In the genomic region with DNA sequence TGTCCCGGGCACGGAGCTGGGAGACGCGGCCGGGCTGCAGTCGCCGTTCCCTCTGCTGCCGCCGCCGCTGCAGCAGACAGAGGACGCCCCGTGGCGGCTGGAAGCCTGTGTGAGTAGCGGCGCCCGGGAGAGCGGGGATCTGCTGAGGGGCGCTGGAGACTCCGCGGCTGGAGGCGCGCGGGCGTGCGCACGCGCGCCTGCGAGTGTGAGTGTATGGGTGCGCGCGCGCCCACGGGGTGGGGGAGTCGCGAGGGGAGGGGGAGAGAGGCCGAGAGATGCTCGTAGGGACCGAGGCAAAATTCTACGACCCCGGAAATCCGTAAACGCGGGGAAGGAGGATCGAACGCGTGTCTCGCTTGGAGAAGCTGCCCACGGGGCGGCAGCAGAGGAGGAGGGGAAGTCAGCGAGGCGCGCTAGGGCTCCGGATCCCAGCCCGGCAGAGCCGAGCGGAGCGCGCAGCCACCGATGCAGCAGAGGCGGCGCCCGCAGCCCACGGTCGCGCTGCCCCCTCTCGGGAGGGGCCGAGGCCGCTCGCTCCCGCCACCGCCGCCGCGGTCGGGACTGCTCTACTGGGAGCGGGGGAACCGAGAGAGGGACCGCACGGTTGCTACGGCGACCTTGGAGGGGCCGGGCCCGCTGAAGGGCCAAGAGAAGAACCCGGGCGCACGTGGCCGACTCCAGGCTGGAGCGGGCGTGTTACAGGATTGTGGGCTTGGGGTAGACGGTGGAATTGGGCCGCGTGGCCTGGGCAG, we compare ENCODE assay signal across 8 cellular contexts. TPM values are rescaled to one million over a fixed set of nuclear protein-coding genes. Genes with fewer than 3 reads are reported as not detected.
A peak's percentile ranks its signal among the peaks of the same experiment; 100 is the strongest.
DNase-seq lines count a peak whose midpoint lies in the region; ATAC-seq and TF ChIP-seq lines count a peak whose summit lies in the region.

A gene (minus strand): TSS at position 207 of the 752 bp plus-strand sequence.

- intact Hi-C loops in CD8-positive, alpha-beta T cell (cut with DNase I, micrococcal nuclease), result no loop called here
- intact Hi-C loops in aorta (cut with DNase I), result no loop called here

- peaks cover 16% of the 10 kb centered on the region for H3K4me1 Mint-ChIP-seq in CD8-positive, alpha-beta T cell (ENCODE audit: low read depth)
- H3K4me1 Mint-ChIP-seq in activated naive CD4-positive, alpha-beta T cell treated with anti-CD3 and anti-CD28 coated beads, Interleukin-2, amount 10 ng/mL, durations not matched to agents 7 days and 5 days, result peaks cover 15% of the 10 kb centered on the region
- H3K4me1 Mint-ChIP-seq in nephron, result peaks cover 13% of the 10 kb centered on the region

- H3K4me3 Mint-ChIP-seq in CD8-positive, alpha-beta T cell, result peak within 1 kb of the TSS; percentile 80
- H3K4me3 Mint-ChIP-seq in activated naive CD4-positive, alpha-beta T cell treated with anti-CD3 and anti-CD28 coated beads, Interleukin-2, amount 10 ng/mL, durations not matched to agents 7 days and 5 days, result peak within 1 kb of the TSS; percentile 83
- H3K4me3 Mint-ChIP-seq in nephron, result peak within 1 kb of the TSS; percentile 96 to 97 (median 96)

- no peaks in the 10 kb centered on the region for H3K36me3 Mint-ChIP-seq in CD8-positive, alpha-beta T cell
- H3K36me3 Mint-ChIP-seq in activated naive CD4-positive, alpha-beta T cell treated with anti-CD3 and anti-CD28 coated beads, Interleukin-2, amount 10 ng/mL, durations not matched to agents 7 days and 5 days, result no peaks in the 10 kb centered on the region
- no peaks in the 10 kb centered on the region for H3K36me3 Mint-ChIP-seq in nephron (ENCODE audit: low read depth)

- H3K9me3 Mint-ChIP-seq in CD8-positive, alpha-beta T cell, result no peaks in the 10 kb centered on the region
- no peaks in the 10 kb centered on the region for H3K9me3 Mint-ChIP-seq in activated naive CD4-positive, alpha-beta T cell treated with anti-CD3 and anti-CD28 coated beads, Interleukin-2, amount 10 ng/mL, durations not matched to agents 7 days and 5 days
- H3K9me3 Mint-ChIP-seq in nephron, result no peaks in the 10 kb centered on the region

- POLR2A ChIA-PET in CD8-positive, alpha-beta T cell (lab: Charles Lee), result no interaction called here

- no peak for TF ChIP-seq EP300 in gastroesophageal sphincter (IDR thresholded peaks at IDR 0.05)

- H3K27me3 ChIP-seq in CD8-positive, alpha-beta T cell (ENCODE audit: insufficient read depth, low read length), result no peaks in the 10 kb centered on the region
- H3K27me3 ChIP-seq in gastroesophageal sphincter (no peaks in the 10 kb centered on the region), aorta (ENCODE audit: control insufficient read depth in 1 of 2, insufficient read depth in 2 of 2, low read length in 1 of 2) (no peaks in the 10 kb centered on the region)

- peaks cover 34% of the 10 kb centered on the region for H3K27me3 Mint-ChIP-seq in CD8-positive, alpha-beta T cell (ENCODE audit: low read depth)
- H3K27me3 Mint-ChIP-seq in activated naive CD4-positive, alpha-beta T cell treated with anti-CD3 and anti-CD28 coated beads, Interleukin-2, amount 10 ng/mL, durations not matched to agents 7 days and 5 days, result peaks cover 38% of the 10 kb centered on the region
- H3K27me3 Mint-ChIP-seq in nephron (ENCODE audit: low read depth), result peaks cover 14% of the 10 kb centered on the region

- no peak for ATAC-seq in CD8-positive, alpha-beta T cell
- peak; percentile 63 for ATAC-seq in GM19452 (IDR thresholded peaks at IDR 0.05; ENCODE audit: unreplicated experiment)
- ATAC-seq in gastroesophageal sphincter, result peak; percentile 71
- ATAC-seq in aorta (ENCODE audit: low FRiP score), result peak; percentile 83
- ATAC-seq in GM21526 (IDR thresholded peaks at IDR 0.05; ENCODE audit: low FRiP score, unreplicated experiment), result no peak

- no peaks in the 10 kb centered on the region for H3K4me1 ChIP-seq in CD8-positive, alpha-beta T cell (ENCODE audit: insufficient read depth, low read length)
- H3K4me1 ChIP-seq in gastroesophageal sphincter (peaks cover 3 to 49% (median 3%) of the 10 kb centered on the region in 3 donors), aorta (ENCODE audit: control insufficient read depth in 1 of 2, insufficient read depth in 2 of 2, low read length in 2 of 2) (no peaks in the 10 kb centered on the region)

- TF ChIP-seq CTCF in CD8-positive, alpha-beta T cell (IDR thresholded peaks at IDR 0.05), result no peak
- TF ChIP-seq CTCF in gastroesophageal sphincter (IDR thresholded peaks at IDR 0.05) (peak in 3 of 4 experiments; percentile 3 to 49 (median 19)), nephron (IDR thresholded peaks at IDR 0.05; ENCODE audit: unreplicated experiment in 3 of 3) (peak in 1 of 3 experiments; percentile 27)

- WGBS in gastroesophageal sphincter (ENCODE audit: low coverage in 1 of 2), 2 donors, result 0% methylated on average over 9 of the region's 93 CpGs; no CpG with 5 or more reads in 1 of the 2 donors
- 0 to 1% methylated on average over 73 to 93 of the region's 93 CpGs for WGBS in aorta, 2 donors

- H3K9me3 ChIP-seq in CD8-positive, alpha-beta T cell (ENCODE audit: low read length), result no peaks in the 10 kb centered on the region
- no peaks in the 10 kb centered on the region for H3K9me3 ChIP-seq in gastroesophageal sphincter
- no peaks in the 10 kb centered on the region for H3K9me3 ChIP-seq in aorta (ENCODE audit: control insufficient read depth, low read length)

- CTCF ChIA-PET in CD8-positive, alpha-beta T cell (lab: Charles Lee), result no interaction called here
- CTCF ChIA-PET in activated naive CD4-positive, alpha-beta T cell treated with anti-CD3 and anti-CD28 coated beads, Interleukin-2, amount 10 ng/mL, durations not matched to agents 7 days and 5 days (lab: Charles Lee), result interaction anchor here (1.2 kb wide), 1 partner anchor 702 kb away, joined by 3 read pairs; no protein-coding TSS in a partner anchor

- no peaks in the 10 kb centered on the region for H3K36me3 ChIP-seq in CD8-positive, alpha-beta T cell (ENCODE audit: insufficient read depth, low read length)
- H3K36me3 ChIP-seq in gastroesophageal sphincter (no peaks in the 10 kb centered on the region), aorta (ENCODE audit: control insufficient read depth in 1 of 2, insufficient read depth in 2 of 2, low read length in 1 of 2) (no peaks in the 10 kb centered on the region)

- H3K27ac ChIP-seq in CD8-positive, alpha-beta T cell (ENCODE audit: low read depth, low read length), result no peak within 1 kb of the TSS
- H3K27ac ChIP-seq in gastroesophageal sphincter (peak within 1 kb of the TSS; percentile 86 to 96 (median 90)), aorta (ENCODE audit: low read depth in 1 of 2, low read length in 2 of 2) (no peak within 1 kb of the TSS)

- no peak for DNase-seq in CD8-positive, alpha-beta T cell
- peak; percentile 72 to 93 for DNase-seq in NCI-H446 (lab: John Stamatoyannopoulos, UW)
- DNase-seq in activated naive CD4-positive, alpha-beta T cell treated with anti-CD3 and anti-CD28 coated beads, Interleukin-2, amount 10 ng/mL, durations not matched to agents 7 days and 5 days, result peak; percentile 58
- peak; percentile 67 to 80 for DNase-seq in aorta

- peak in 1 of 2 donors; percentile 24 for TF ChIP-seq POLR2A in gastroesophageal sphincter (IDR thresholded peaks at IDR 0.05)

- peak within 1 kb of the TSS; percentile 27 for H3K4me3 ChIP-seq in CD8-positive, alpha-beta T cell (ENCODE audit: low read depth, low read length)
- H3K4me3 ChIP-seq in gastroesophageal sphincter (peak within 1 kb of the TSS; percentile 81 to 83), aorta (ENCODE audit: low read length in 2 of 2) (peak within 1 kb of the TSS; percentile 56 to 81)

- no peak within 1 kb of the TSS for H3K27ac Mint-ChIP-seq in CD8-positive, alpha-beta T cell
- no peak within 1 kb of the TSS for H3K27ac Mint-ChIP-seq in activated naive CD4-positive, alpha-beta T cell treated with anti-CD3 and anti-CD28 coated beads, Interleukin-2, amount 10 ng/mL, durations not matched to agents 7 days and 5 days
- peak within 1 kb of the TSS; percentile 59 to 89 (median 76) for H3K27ac Mint-ChIP-seq in nephron

RNA-seq across cellular contexts. Expression of the gene that starts here (rescaled TPM):
- not detected for total RNA-seq in CD8-positive, alpha-beta T cell
- 10 to 100 TPM in 1 of 4 donors, 1 to 10 TPM in 3; 1.8 to 11.6 (median 9.4) TPM for total RNA-seq in gastroesophageal sphincter
- total RNA-seq in aorta, result 1 to 10 TPM; 1.4 to 2.2 TPM
- under 1 TPM in 1 of 2 donors, not detected in 1; 0.15 TPM for polyA plus RNA-seq in aorta

Comparison
In these comparisons a context has a peak if more than half of its experiments do, and no peak if none do; other contexts are left out.
1. ATAC-seq: peak in GM19452 (single experiment), gastroesophageal sphincter (single experiment) and aorta (single experiment); none in CD8-positive, alpha-beta T cell (single experiment) and GM21526 (single experiment).
2. DNase-seq: peak in NCI-H446 (2 of 2), activated naive CD4-positive, alpha-beta T cell treated with anti-CD3 and anti-CD28 coated beads, Interleukin-2, amount 10 ng/mL, durations not matched to agents 7 days and 5 days (single experiment) and aorta (2 of 2); none in CD8-positive, alpha-beta T cell (0 of 7).
3. H3K27ac ChIP-seq: peak in gastroesophageal sphincter (4 of 4); none in CD8-positive, alpha-beta T cell (single experiment) and aorta (0 of 2).
4. H3K4me3 ChIP-seq: peak in every context shown above with its lines; median percentile 82 in gastroesophageal sphincter; 68 in aorta; 27 in CD8-positive, alpha-beta T cell.
5. H3K27ac Mint-ChIP-seq: peak in nephron (3 of 3); none in CD8-positive, alpha-beta T cell (single experiment) and activated naive CD4-positive, alpha-beta T cell treated with anti-CD3 and anti-CD28 coated beads, Interleukin-2, amount 10 ng/mL, durations not matched to agents 7 days and 5 days (single experiment).
6. Peak in every context shown above with its lines, with median percentiles within 50 percentile points of each other: H3K4me3 Mint-ChIP-seq.